10 cellular contexts compared by ENCODE assay signal in genomic region chr7:36281945-36282727, GRCh38.
DNase-seq lines count a peak whose midpoint lies in the region; FAIRE-seq and TF ChIP-seq lines count a peak whose summit lies in the region.
"Had no signal": no experiment of that assay in that cellular context is flagged by ENCODE, and none has a peak within 500 bp of the region (broad histone marks: within the 10 kb centered on the region; RNA-seq: fewer than 3 reads in every experiment).

No MANE protein-coding gene starts in this region.

- peaks cover 67% of the 10 kb centered on the region for H3K79me2 ChIP-seq in DOHH2 (ENCODE audit: control insufficient read depth, low read length)

- TF ChIP-seq CTCF in DOHH2 (IDR thresholded peaks at IDR 0.05; ENCODE audit: low read depth, low read length, poor library complexity, severe bottlenecking), result no peak
- no peak for TF ChIP-seq CTCF in NB4 (IDR thresholded peaks at IDR 0.05; ENCODE audit: low read depth, low read length)
- no peak for TF ChIP-seq CTCF in choroid plexus epithelial cell (conservative IDR thresholded peaks at IDR 0.05; ENCODE audit: low read depth, low read length)

- no peaks in the 10 kb centered on the region for H3K9me2 ChIP-seq in DOHH2 (replicated peaks; ENCODE audit: control insufficient read depth, low read length)

- H3K4me2 ChIP-seq in DOHH2 (ENCODE audit: low read length), result peak overlapping the region; percentile 83

- TF ChIP-seq POLR2A in NB4 (IDR thresholded peaks at IDR 0.05; ENCODE audit: extremely low read depth, insufficient read length) (no peak), GM12892 (IDR thresholded peaks at IDR 0.05; ENCODE audit: low read depth, low read length) (no peak)

- H3K36me3 ChIP-seq in DOHH2 (ENCODE audit: control insufficient read depth, low read length), result peaks cover 34% of the 10 kb centered on the region

- H3K4me1 ChIP-seq in DOHH2 (ENCODE audit: control insufficient read depth, low read length), result peaks cover 100% of the 10 kb centered on the region

- H4K20me1 ChIP-seq in DOHH2 (ENCODE audit: control insufficient read depth, insufficient read depth, low read depth, low read length), result no peaks in the 10 kb centered on the region

- H3K27me3 ChIP-seq in DOHH2 (ENCODE audit: control insufficient read depth, low read length), result no peaks in the 10 kb centered on the region

- no peak for FAIRE-seq in GM12892 (lab: Jason Lieb, UNC)

- peak overlapping the region; percentile 87 for H3K27ac ChIP-seq in DOHH2 (ENCODE audit: low read depth, low read length)

- H3K4me3 ChIP-seq in DOHH2 (ENCODE audit: low read length) (peak overlapping the region; percentile 60), NB4 (ENCODE audit: low read depth, low read length) (no peak overlapping the region), choroid plexus epithelial cell (ENCODE audit: low read depth, low read length) (no peak overlapping the region)

- H3K9me3 ChIP-seq in DOHH2 (ENCODE audit: control insufficient read depth, insufficient read depth, low read length), result no peaks in the 10 kb centered on the region

- DNase-seq in NB4 (ENCODE audit: low read depth) (peak; percentile 61), choroid plexus epithelial cell (ENCODE audit: low read depth) (peak; percentile 66), putamen (ENCODE audit: low spot score) (peak; percentile 74), GM12892 (ENCODE audit: insufficient read length) (no peak), GF-D8 (lab: John Stamatoyannopoulos, UW) (no peak)
- DNase-seq in activated CD8-positive, alpha-beta memory T cell treated with anti-CD3 and anti-CD28 coated beads, Interleukin-2, amount 50 U/mL, for 48 hours, result no peak
- no peak for DNase-seq in activated CD4-positive, alpha-beta T cell treated with anti-CD3 and anti-CD28 coated beads for 4 hours
- DNase-seq: NCI-H526, nephron progenitor cell had no signal

- H3F3A ChIP-seq in DOHH2 (ENCODE audit: control insufficient read depth, insufficient read depth), result peaks cover 45% of the 10 kb centered on the region

Comparison
In these comparisons a context has a peak if more than half of its experiments do, and no peak if none do; other contexts are left out.
1. DNase-seq: peak in NB4 (single experiment), choroid plexus epithelial cell (single experiment) and putamen (single experiment); none in activated CD8-positive, alpha-beta memory T cell treated with anti-CD3 and anti-CD28 coated beads, Interleukin-2, amount 50 U/mL, for 48 hours (single experiment), GM12892 (single experiment), activated CD4-positive, alpha-beta T cell treated with anti-CD3 and anti-CD28 coated beads for 4 hours (0 of 2) and GF-D8 (single experiment).